Comparison of ENCODE assay signal across 11 cellular contexts in genomic region chr10:8254350-8254749, GRCh38.
"Had no signal": no experiment of that assay in that cellular context is flagged by ENCODE, and none has a peak within 500 bp of the region (broad histone marks: within the 10 kb centered on the region; RNA-seq: fewer than 3 reads in every experiment).

No MANE protein-coding gene starts in this region.

- H3K36me3 Mint-ChIP-seq: stimulated activated naive B cell treated with anti-CD40 and anti-IgM and Interleukin-4, amounts not matched to agents 10 μg/mL and 1 μg/mL and 100 μg/mL, for 72 hours; type B pancreatic cell had no signal

- H3K27ac Mint-ChIP-seq: progenitor cell of endocrine pancreas; stimulated activated naive B cell treated with anti-CD40 and anti-IgM and Interleukin-4, amounts not matched to agents 10 μg/mL and 1 μg/mL and 100 μg/mL, for 72 hours; type B pancreatic cell had no signal

- H3K4me1 Mint-ChIP-seq: stimulated activated naive B cell treated with anti-CD40 and anti-IgM and Interleukin-4, amounts not matched to agents 10 μg/mL and 1 μg/mL and 100 μg/mL, for 72 hours had no signal

- H3K9me3 Mint-ChIP-seq: type B pancreatic cell had no signal

- H3K4me3 Mint-ChIP-seq: stimulated activated naive B cell treated with anti-CD40 and anti-IgM and Interleukin-4, amounts not matched to agents 10 μg/mL and 1 μg/mL and 100 μg/mL, for 72 hours; type B pancreatic cell had no signal

- ATAC-seq: body of pancreas; SK-N-SH treated with all-trans-retinoic acid at 6 μM for 48 hours; stimulated activated naive B cell treated with anti-CD40 and anti-IgM and Interleukin-4, amounts not matched to agents 10 μg/mL and 1 μg/mL and 100 μg/mL, for 72 hours had no signal

- DNase-seq: activated gamma-delta T cell; amniotic stem cell; body of pancreas; caudate nucleus; colonic mucosa; midbrain; SHP77 treated with DMSO at 0.1 percent for 48 hours; stimulated activated naive B cell treated with anti-CD40 and anti-IgM and Interleukin-4, amounts not matched to agents 10 μg/mL and 1 μg/mL and 100 μg/mL, for 72 hours had no signal
